Comparison of ENCODE assay signal across 22 cellular contexts in genomic region chr10:48580236-48580635, GRCh38. TPM values are rescaled to one million over a fixed set of nuclear protein-coding genes. Genes with fewer than 3 reads are reported as not detected.
DNase-seq lines count a peak whose midpoint lies in the region; ATAC-seq, FAIRE-seq and TF ChIP-seq lines count a peak whose summit lies in the region.
"Had no signal": no experiment of that assay in that cellular context is flagged by ENCODE, and none has a peak within 500 bp of the region (broad histone marks: within the 10 kb centered on the region; RNA-seq: fewer than 3 reads in every experiment).

No MANE protein-coding gene starts in this region.

- H3K4me2 ChIP-seq in H1 (ENCODE audit: insufficient read depth in 1 of 2, low read depth in 2 of 2, low read length in 2 of 2) (no peak overlapping the region), neuronal stem cell (ENCODE audit: insufficient read depth, low read length, poor library complexity, severe bottlenecking) (no peak overlapping the region), MM.1S (ENCODE audit: low read depth, low read length) (no peak overlapping the region)
- H3K4me2 ChIP-seq: A549, KMS-11 had no signal

- H3K36me3 Mint-ChIP-seq in HFFc6 (ENCODE audit: low read depth), result peaks cover 79% of the 10 kb centered on the region

- H3K4me1 ChIP-seq in H1 (replicated peaks in 1 of 4; ENCODE audit: control insufficient read depth in 3 of 4, insufficient read depth in 4 of 4, low read length in 3 of 4), result no peaks in the 10 kb centered on the region; a peak in 1 of 7 replicates
- peaks cover 0 to 4% of the 10 kb centered on the region in 2 donors for H3K4me1 ChIP-seq in neuronal stem cell (ENCODE audit: control insufficient read depth in 2 of 2, insufficient read depth in 1 of 2, low read depth in 1 of 2, low read length in 2 of 2)
- H3K4me1 ChIP-seq in MM.1S (ENCODE audit: low read length), result no peaks in the 10 kb centered on the region
- no peaks in the 10 kb centered on the region for H3K4me1 ChIP-seq in gastrocnemius medialis
- H3K4me1 ChIP-seq: A549 had no signal

- H3K4me3 ChIP-seq in AG04450 (ENCODE audit: low read depth, low read length), result no peak overlapping the region
- H3K4me3 ChIP-seq in H1 (ENCODE audit: extremely low read depth in 1 of 4, insufficient read depth in 2 of 4, low read depth in 3 of 4, low read length in 4 of 4), result no peak overlapping the region
- no peak overlapping the region for H3K4me3 ChIP-seq in neuronal stem cell (ENCODE audit: low read length in 2 of 2)
- H3K4me3 ChIP-seq in MM.1S (ENCODE audit: low read length), result no peak overlapping the region
- no peak overlapping the region for H3K4me3 ChIP-seq in gastrocnemius medialis
- H3K4me3 ChIP-seq: A549; BLaER1 treated with 17β-estradiol and CSF1 and Interleukin-3, amounts not matched to agents 10 nM and 100 nM had no signal

- H3K9me2 ChIP-seq in MM.1S (replicated peaks; ENCODE audit: insufficient read depth, low read length), result no peaks in the 10 kb centered on the region

- no peak overlapping the region for H4K5ac ChIP-seq in H1 (ENCODE audit: insufficient read length, low read depth, low read length)

- TF ChIP-seq POLR2A in H1 (IDR thresholded peaks at IDR 0.05; ENCODE audit: control extremely low read depth in 1 of 2, low read depth in 2 of 2, low read length in 2 of 2) (no peak), gastrocnemius medialis (IDR thresholded peaks at IDR 0.05) (no peak)

- H3K27me3 ChIP-seq in AG04450 (ENCODE audit: control insufficient read depth, insufficient read depth, low read length) (no peaks in the 10 kb centered on the region), H1 (replicated peaks in 1 of 4; ENCODE audit: control insufficient read depth in 3 of 4, extremely low read depth in 1 of 4, insufficient read depth in 3 of 4, low read length in 3 of 4) (no peaks in the 10 kb centered on the region), neuronal stem cell (ENCODE audit: control insufficient read depth in 3 of 3, insufficient read depth in 3 of 3, low read depth in 1 of 3, low read length in 3 of 3) (peaks cover 0 to 4% (median 0%) of the 10 kb centered on the region in 3 experiments), MM.1S (replicated peaks; ENCODE audit: insufficient read depth, low read length) (no peaks in the 10 kb centered on the region), gastrocnemius medialis (no peaks in the 10 kb centered on the region)
- H3K27me3 ChIP-seq: BLaER1 treated with 17β-estradiol and CSF1 and Interleukin-3, amounts not matched to agents 10 nM and 100 nM had no signal

- CTCF ChIA-PET in AG04450 (lab: Charles Lee), result interaction anchor here (1.0 to 3.5 kb wide), 4 partner anchors 28 to 78 kb away, joined by 4 to 22 read pairs (median 6); no protein-coding TSS in a partner anchor
- CTCF ChIA-PET in H1 (lab: Charles Lee; ENCODE audit: partially characterized antibody), result interaction anchor here (1.4 to 18.5 kb wide), 4 partner anchors 14 to 77 kb away, joined by 5 to 172 read pairs (median 14); partner anchors contain the start of gene ARHGAP22

- H2BK12ac ChIP-seq in H1 (ENCODE audit: low read depth, low read length) (no peak overlapping the region), neuronal stem cell (ENCODE audit: low read length) (no peak overlapping the region)

- no peak for ATAC-seq in gastrocnemius medialis
- ATAC-seq: A549 had no signal

- H2BK5ac ChIP-seq in H1 (ENCODE audit: low read depth, low read length), result no peak overlapping the region
- H2BK5ac ChIP-seq in neuronal stem cell (ENCODE audit: low read length), result no peak overlapping the region

- H3K27me3 Mint-ChIP-seq in HFFc6 (ENCODE audit: insufficient read depth), result peaks cover 5% of the 10 kb centered on the region

- H3K23me2 ChIP-seq in H1 (ENCODE audit: low read depth, low read length), result no peaks in the 10 kb centered on the region

- H3K27ac Mint-ChIP-seq in HFFc6, result peak overlapping the region; percentile 80

- H3K9me3 ChIP-seq in AG04450 (ENCODE audit: control insufficient read depth, insufficient read depth, low read length), result peaks cover 8% of the 10 kb centered on the region
- peaks cover 5 to 10% of the 10 kb centered on the region in 2 experiments; a peak in 2 of 4 replicates for H3K9me3 ChIP-seq in H1 (ENCODE audit: insufficient read depth in 2 of 2, low read depth in 1 of 2, low read length in 1 of 2)
- peaks cover 0 to 8% of the 10 kb centered on the region in 2 donors for H3K9me3 ChIP-seq in neuronal stem cell (replicated peaks in 1 of 2; ENCODE audit: control insufficient read depth in 2 of 2, insufficient read depth in 1 of 2, low read depth in 1 of 2, low read length in 2 of 2)
- no peaks in the 10 kb centered on the region for H3K9me3 ChIP-seq in MM.1S (replicated peaks; ENCODE audit: insufficient read depth, low read length)
- H3K9me3 ChIP-seq in gastrocnemius medialis, result no peaks in the 10 kb centered on the region
- H3K9me3 ChIP-seq: A549 had no signal

- H3K4me1 Mint-ChIP-seq in HFFc6 (ENCODE audit: low read depth), result peaks cover 75% of the 10 kb centered on the region
- H3K4me1 Mint-ChIP-seq: CD8-positive, alpha-beta memory T cell had no signal

- TF ChIP-seq RAD21 in H1 (IDR thresholded peaks at IDR 0.05 in 1 of 2, conservative IDR thresholded peaks at IDR 0.05 in 1 of 2; ENCODE audit: low read depth in 2 of 2, low read length in 2 of 2), result no peak

- no peaks in the 10 kb centered on the region for H3K9me3 Mint-ChIP-seq in HFFc6

- H2AK5ac ChIP-seq in H1 (ENCODE audit: low read depth, low read length) (no peak overlapping the region), neuronal stem cell (ENCODE audit: low read depth, low read length) (peak overlapping the region; percentile 26)

- H3K18ac ChIP-seq in H1 (ENCODE audit: extremely low read depth, low read length) (no peak overlapping the region), neuronal stem cell (ENCODE audit: low read length) (peak overlapping the region; percentile 4)

- 87% methylated on average over 5 of the region's 5 CpGs; no CpG with 5 or more reads in 1 of the 2 experiments for WGBS in H1 (ENCODE audit: extremely low coverage in 1 of 2, insufficient coverage in 1 of 2, insufficient read length in 1 of 2, insufficient replicate concordance in 2 of 2, low coverage in 1 of 2, low lambda C conversion rate in 2 of 2, missing lambda C conversion rate in 1 of 2), 2 experiments
- WGBS in neuronal stem cell (ENCODE audit: extremely low coverage in 2 of 2, insufficient read length in 2 of 2, insufficient replicate concordance in 1 of 2), 2 donors, result no CpG with 5 or more reads among the region's 5 CpGs

- POLR2A ChIA-PET in AG04450 (lab: Yijun Ruan, JAX), result interaction anchor here (2.4 kb wide), 1 partner anchor 8 kb away, joined by 14 read pairs; no protein-coding TSS in a partner anchor
- POLR2A ChIA-PET in H1 (lab: Charles Lee; ENCODE audit: partially characterized antibody), result no interaction called here

- no peak overlapping the region for H3K14ac ChIP-seq in H1 (ENCODE audit: insufficient read length)
- H3K14ac ChIP-seq in neuronal stem cell (ENCODE audit: low read length), result no peak overlapping the region

- H2AFZ ChIP-seq in H1 (ENCODE audit: low read length) (no peak overlapping the region), neuronal stem cell (ENCODE audit: low read length) (no peak overlapping the region), MM.1S (ENCODE audit: low read length) (no peak overlapping the region)

- H3K4ac ChIP-seq in H1 (replicated peaks; ENCODE audit: insufficient read length, low read depth, low read length) (no peak overlapping the region), neuronal stem cell (ENCODE audit: low read length) (no peak overlapping the region)

- FAIRE-seq in H1 (lab: Jason Lieb, UNC), result no peak
- FAIRE-seq: A549, D721Med, GM12892 had no signal

- no peaks in the 10 kb centered on the region for H4K20me1 ChIP-seq in H1 (replicated peaks in 1 of 2; ENCODE audit: control insufficient read depth in 1 of 2, insufficient read depth in 2 of 2, low read length in 2 of 2)
- H4K20me1 ChIP-seq in MM.1S (ENCODE audit: insufficient read depth, low read length), result no peaks in the 10 kb centered on the region
- H4K20me1 ChIP-seq: BLaER1 treated with 17β-estradiol and CSF1 and Interleukin-3, amounts not matched to agents 10 nM and 100 nM had no signal

- H3K27ac ChIP-seq in AG04450 (ENCODE audit: low read depth, low read length) (peak overlapping the region; percentile 39), H1 (ENCODE audit: low read depth, low read length) (no peak overlapping the region), neuronal stem cell (replicated peaks; ENCODE audit: low read length) (no peak overlapping the region), MM.1S (ENCODE audit: low read length) (no peak overlapping the region), gastrocnemius medialis (no peak overlapping the region)
- H3K27ac ChIP-seq: A549, KMS-11 had no signal

- H3K79me1 ChIP-seq in H1 (ENCODE audit: low read depth, low read length) (no peaks in the 10 kb centered on the region), neuronal stem cell (ENCODE audit: low read depth, low read length) (no peaks in the 10 kb centered on the region)

- no peak for TF ChIP-seq CTCF in AG04450 (IDR thresholded peaks at IDR 0.05; ENCODE audit: low read depth, low read length)
- no peak for TF ChIP-seq CTCF in HFFc6 (IDR thresholded peaks at IDR 0.05)
- no peak for TF ChIP-seq CTCF in H1 (IDR thresholded peaks at IDR 0.05; ENCODE audit: control extremely low read depth in 1 of 3, insufficient read depth in 1 of 3, low read depth in 1 of 3, low read length in 3 of 3)
- TF ChIP-seq CTCF in MM.1S (IDR thresholded peaks at IDR 0.05; ENCODE audit: low read length), result no peak
- TF ChIP-seq CTCF in gastrocnemius medialis (IDR thresholded peaks at IDR 0.05 in 4 of 5, conservative IDR thresholded peaks at IDR 0.05 in 1 of 5), result no peak

- in situ Hi-C loops in gastrocnemius medialis (cut with MboI; ENCODE audit: low sequenced_read_pairs in 4 of 4), result no loop called here

- no peak for DNase-seq in AG04450 (ENCODE audit: low read depth, low spot score)
- no peak for DNase-seq in HFFc6
- DNase-seq in H1 (ENCODE audit: low read depth in 1 of 2, low spot score in 2 of 2), result no peak
- no peak for DNase-seq in neuronal stem cell (ENCODE audit: low spot score)
- DNase-seq in MM.1S, result no peak
- DNase-seq in H4 (ENCODE audit: low spot score), result no peak
- DNase-seq in gastrocnemius medialis, result no peak
- DNase-seq in SIG-M5 (lab: John Stamatoyannopoulos, UW), result no peak
- DNase-seq: CD8-positive, alpha-beta memory T cell; H7; NCI-H1417; NCI-H187; NCI-H2107; NCI-H510A; NCI-H748 treated with DMSO at 0.1 percent for 48 hours; OCI-M1; SHP77 treated with DMSO at 0.1 percent for 48 hours had no signal

- H3K79me2 ChIP-seq in H1 (ENCODE audit: control insufficient read depth in 1 of 2, insufficient read depth in 2 of 2, low read length in 2 of 2) (no peaks in the 10 kb centered on the region; a peak in 1 of 4 replicates), MM.1S (ENCODE audit: low read length) (no peaks in the 10 kb centered on the region)

- H2BK20ac ChIP-seq in H1 (ENCODE audit: low read length), result no peak overlapping the region

- H2BK120ac ChIP-seq in H1 (replicated peaks; ENCODE audit: low read depth, low read length) (no peak overlapping the region), neuronal stem cell (ENCODE audit: low read depth, low read length) (no peak overlapping the region)

- 0 out of 2 replicates have a peak overlapping the region, but pooled peaks have one; percentile 8 for H2BK15ac ChIP-seq in H1 (ENCODE audit: low read length)
- peak overlapping the region; percentile 21 for H2BK15ac ChIP-seq in neuronal stem cell (ENCODE audit: low read length)

- H3K23ac ChIP-seq in H1 (ENCODE audit: insufficient read length), result no peak overlapping the region
- H3K23ac ChIP-seq in neuronal stem cell (ENCODE audit: low read depth, low read length, poor library complexity), result no peak overlapping the region

- H3K36me3 ChIP-seq in H1 (ENCODE audit: control insufficient read depth in 2 of 4, insufficient read depth in 4 of 4, low read length in 3 of 4) (no peaks in the 10 kb centered on the region), neuronal stem cell (replicated peaks in 1 of 2; ENCODE audit: control insufficient read depth in 2 of 2, insufficient read depth in 2 of 2, low read length in 2 of 2) (no peaks in the 10 kb centered on the region), MM.1S (replicated peaks; ENCODE audit: insufficient read depth, low read length) (no peaks in the 10 kb centered on the region), gastrocnemius medialis (no peaks in the 10 kb centered on the region)

- TF ChIP-seq EP300 in H1 (IDR thresholded peaks at IDR 0.05; ENCODE audit: borderline replicate concordance in 1 of 2, low read depth in 2 of 2, low read length in 2 of 2), result no peak

- H3F3A ChIP-seq in MM.1S (ENCODE audit: insufficient read depth, low read length), result no peaks in the 10 kb centered on the region

- intact Hi-C loops in gastrocnemius medialis (cut with DNase I; ENCODE audit: low total_unique reads), result no loop called here

- H4K91ac ChIP-seq in H1 (replicated peaks; ENCODE audit: insufficient read length, low read length), result no peak overlapping the region
- H4K91ac ChIP-seq in neuronal stem cell (ENCODE audit: low read depth, low read length, poor library complexity), result no peak overlapping the region

- H3K56ac ChIP-seq in H1 (replicated peaks; ENCODE audit: insufficient read length, low read depth, low read length), result no peak overlapping the region

- H4K8ac ChIP-seq in H1 (ENCODE audit: extremely low read depth, insufficient read depth, low read length) (0 out of 2 replicates have a peak overlapping the region, but pooled peaks have one; percentile 73), neuronal stem cell (ENCODE audit: low read depth, low read length) (no peak overlapping the region)

- no peak overlapping the region for H3K4me3 Mint-ChIP-seq in HFFc6

- H3K9ac ChIP-seq in H1 (replicated peaks in 1 of 4; ENCODE audit: extremely low read depth in 1 of 4, low read depth in 3 of 4, low read length in 3 of 4), result no peak overlapping the region
- no peak overlapping the region for H3K9ac ChIP-seq in neuronal stem cell (ENCODE audit: low read depth, low read length, poor library complexity)
- no peak overlapping the region for H3K9ac ChIP-seq in MM.1S (ENCODE audit: low read length)
- H3K9ac ChIP-seq: BLaER1 treated with 17β-estradiol and CSF1 and Interleukin-3, amounts not matched to agents 10 nM and 100 nM; KMS-11 had no signal

RNA-seq across cellular contexts. Expression of gene ARHGAP22, which starts 24.6 kb away (rescaled TPM):
- 8.2 and 9.6 TPM in 2 replicates for polyA plus RNA-seq in AG04450 (2011; rRNA removed)
- 13.6 and 14.3 TPM in 2 replicates for polyA minus RNA-seq in AG04450 (2011; rRNA and poly(A)+ RNA removed)
- 100 to 1,000 TPM in 1 of 6 experiments, 10 to 100 TPM in 5; 74.3 to 117 (median 95.7) TPM for total RNA-seq in HFFc6 (2021; fragmentation: NEBNext Ultra II Directional; extraction: Animal tissue kit (Norgen Biotek cat#: 25700))
- total RNA-seq in H1 (2021; fragmentation: NEBNext Ultra II Directional; extraction: Animal tissue kit (Norgen Biotek cat#: 25700)), result 11.2 and 12.9 TPM in 2 replicates
- 3.6 and 5.1 TPM in 2 replicates for polyA plus RNA-seq in H1 (2011; rRNA removed)
- 5.5 TPM for polyA plus RNA-seq in H1 (2011; cell fraction: cytosol; rRNA removed)
- polyA plus RNA-seq in H1 (2011; cell fraction: nucleus; rRNA removed), result 7.7 TPM
- 6.8 to 7.4 TPM (median 7.2 TPM) in 4 replicates for polyA plus RNA-seq in H1 (2012, experiment 1 of 2)
- polyA plus RNA-seq in H1 (2012, experiment 2 of 2), result 4.6 TPM
- polyA plus RNA-seq in H1 (2013, experiment 1 of 2), result 5.4 TPM
- 4.5 TPM for polyA plus RNA-seq in H1 (2013, experiment 2 of 2)
- polyA minus RNA-seq in H1 (2011; rRNA and poly(A)+ RNA removed), result 4.3 and 5.5 TPM in 2 replicates
- polyA minus RNA-seq in H1 (2011; cell fraction: cytosol; rRNA and poly(A)+ RNA removed), result 8.2 TPM
- 4.7 TPM for polyA minus RNA-seq in H1 (2011; cell fraction: nucleus; rRNA and poly(A)+ RNA removed)
- 4.5 TPM for polyA plus RNA-seq in neuronal stem cell (2013, experiment 1 of 2)
- polyA plus RNA-seq in neuronal stem cell (2013, experiment 2 of 2), result 4.7 TPM
- 2.1 and 6.3 TPM in 2 replicates for total RNA-seq in H4 (2014; rRNA removed; shearing (Covaris generic))
- total RNA-seq in gastrocnemius medialis, result under 1 TPM in 3 of 4 donors, not detected in 1; 0.69 to 0.92 (median 0.72) TPM
- total RNA-seq: CD8-positive, alpha-beta memory T cell had no signal
- polyA plus RNA-seq: CD8-positive, alpha-beta memory T cell had no signal
